Comparison of ENCODE assay signal across 1 cellular context in genomic region chrX:9464435-9465371, GRCh38.
TF ChIP-seq lines count a peak whose summit lies in the region.

TSS of gene TBL1X (plus strand) at chrX:9465058. CDS start at chrX:9653587, 188,529 bp downstream.

TF ChIP-seq in GM23338, 12 proteins besides CTCF, POLR2A, EP300 and RAD21 (continued from another document):
- TF ChIP-seq, protein P1, sequence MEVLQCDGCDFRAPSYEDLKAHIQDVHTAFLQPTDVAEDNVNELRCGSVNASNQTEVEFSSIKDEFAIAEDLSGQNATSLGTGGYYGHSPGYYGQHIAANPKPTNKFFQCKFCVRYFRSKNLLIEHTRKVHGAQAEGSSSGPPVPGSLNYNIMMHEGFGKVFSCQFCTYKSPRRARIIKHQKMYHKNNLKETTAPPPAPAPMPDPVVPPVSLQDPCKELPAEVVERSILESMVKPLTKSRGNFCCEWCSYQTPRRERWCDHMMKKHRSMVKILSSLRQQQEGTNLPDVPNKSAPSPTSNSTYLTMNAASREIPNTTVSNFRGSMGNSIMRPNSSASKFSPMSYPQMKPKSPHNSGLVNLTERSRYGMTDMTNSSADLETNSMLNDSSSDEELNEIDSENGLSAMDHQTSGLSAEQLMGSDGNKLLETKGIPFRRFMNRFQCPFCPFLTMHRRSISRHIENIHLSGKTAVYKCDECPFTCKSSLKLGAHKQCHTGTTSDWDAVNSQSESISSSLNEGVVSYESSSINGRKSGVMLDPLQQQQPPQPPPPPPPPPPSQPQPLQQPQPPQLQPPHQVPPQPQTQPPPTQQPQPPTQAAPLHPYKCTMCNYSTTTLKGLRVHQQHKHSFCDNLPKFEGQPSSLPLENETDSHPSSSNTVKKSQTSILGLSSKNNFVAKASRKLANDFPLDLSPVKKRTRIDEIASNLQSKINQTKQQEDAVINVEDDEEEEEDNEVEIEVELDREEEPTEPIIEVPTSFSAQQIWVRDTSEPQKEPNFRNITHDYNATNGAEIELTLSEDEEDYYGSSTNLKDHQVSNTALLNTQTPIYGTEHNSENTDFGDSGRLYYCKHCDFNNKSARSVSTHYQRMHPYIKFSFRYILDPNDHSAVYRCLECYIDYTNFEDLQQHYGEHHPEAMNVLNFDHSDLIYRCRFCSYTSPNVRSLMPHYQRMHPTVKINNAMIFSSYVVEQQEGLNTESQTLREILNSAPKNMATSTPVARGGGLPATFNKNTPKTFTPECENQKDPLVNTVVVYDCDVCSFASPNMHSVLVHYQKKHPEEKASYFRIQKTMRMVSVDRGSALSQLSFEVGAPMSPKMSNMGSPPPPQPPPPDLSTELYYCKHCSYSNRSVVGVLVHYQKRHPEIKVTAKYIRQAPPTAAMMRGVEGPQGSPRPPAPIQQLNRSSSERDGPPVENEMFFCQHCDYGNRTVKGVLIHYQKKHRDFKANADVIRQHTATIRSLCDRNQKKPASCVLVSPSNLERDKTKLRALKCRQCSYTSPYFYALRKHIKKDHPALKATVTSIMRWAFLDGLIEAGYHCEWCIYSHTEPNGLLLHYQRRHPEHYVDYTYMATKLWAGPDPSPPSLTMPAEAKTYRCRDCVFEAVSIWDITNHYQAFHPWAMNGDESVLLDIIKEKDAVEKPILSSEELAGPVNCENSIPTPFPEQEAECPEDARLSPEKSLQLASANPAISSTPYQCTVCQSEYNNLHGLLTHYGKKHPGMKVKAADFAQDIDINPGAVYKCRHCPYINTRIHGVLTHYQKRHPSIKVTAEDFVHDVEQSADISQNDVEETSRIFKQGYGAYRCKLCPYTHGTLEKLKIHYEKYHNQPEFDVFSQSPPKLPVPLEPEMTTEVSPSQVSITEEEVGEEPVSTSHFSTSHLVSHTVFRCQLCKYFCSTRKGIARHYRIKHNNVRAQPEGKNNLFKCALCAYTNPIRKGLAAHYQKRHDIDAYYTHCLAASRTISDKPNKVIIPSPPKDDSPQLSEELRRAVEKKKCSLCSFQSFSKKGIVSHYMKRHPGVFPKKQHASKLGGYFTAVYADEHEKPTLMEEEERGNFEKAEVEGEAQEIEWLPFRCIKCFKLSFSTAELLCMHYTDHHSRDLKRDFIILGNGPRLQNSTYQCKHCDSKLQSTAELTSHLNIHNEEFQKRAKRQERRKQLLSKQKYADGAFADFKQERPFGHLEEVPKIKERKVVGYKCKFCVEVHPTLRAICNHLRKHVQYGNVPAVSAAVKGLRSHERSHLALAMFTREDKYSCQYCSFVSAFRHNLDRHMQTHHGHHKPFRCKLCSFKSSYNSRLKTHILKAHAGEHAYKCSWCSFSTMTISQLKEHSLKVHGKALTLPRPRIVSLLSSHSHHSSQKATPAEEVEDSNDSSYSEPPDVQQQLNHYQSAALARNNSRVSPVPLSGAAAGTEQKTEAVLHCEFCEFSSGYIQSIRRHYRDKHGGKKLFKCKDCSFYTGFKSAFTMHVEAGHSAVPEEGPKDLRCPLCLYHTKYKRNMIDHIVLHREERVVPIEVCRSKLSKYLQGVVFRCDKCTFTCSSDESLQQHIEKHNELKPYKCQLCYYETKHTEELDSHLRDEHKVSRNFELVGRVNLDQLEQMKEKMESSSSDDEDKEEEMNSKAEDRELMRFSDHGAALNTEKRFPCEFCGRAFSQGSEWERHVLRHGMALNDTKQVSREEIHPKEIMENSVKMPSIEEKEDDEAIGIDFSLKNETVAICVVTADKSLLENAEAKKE (CRISPR knock-in tag; IDR thresholded peaks at IDR 0.05): no peak
- no peak for TF ChIP-seq JUNB (IDR thresholded peaks at IDR 0.05; ENCODE audit: unreplicated experiment)
- TF ChIP-seq REST (IDR thresholded peaks at IDR 0.05; ENCODE audit: unreplicated experiment): no peak
- no peak for TF ChIP-seq NANOG (IDR thresholded peaks at IDR 0.05; ENCODE audit: borderline replicate concordance)
- no peak for TF ChIP-seq ZNF114 (CRISPR knock-in tag; IDR thresholded peaks at IDR 0.05)
- TF ChIP-seq ETS1 (IDR thresholded peaks at IDR 0.05): no peak
- TF ChIP-seq STAT1 (IDR thresholded peaks at IDR 0.05; ENCODE audit: unreplicated experiment): no peak
- TF ChIP-seq EZH2 (IDR thresholded peaks at IDR 0.05; ENCODE audit: low read depth, unreplicated experiment): no peak
TF ChIP-seq in GM23338: peak in this region for 0.
